ENCODE assay signal across 26 cellular contexts in genomic region chr1:17684810-17685209, GRCh38.
"Had no signal": no experiment of that assay in that cellular context is flagged by ENCODE, and none has a peak within 500 bp of the region (broad histone marks: within the 10 kb centered on the region; RNA-seq: fewer than 3 reads in every experiment).

No MANE protein-coding gene starts in this region.

- H3K27me3 Mint-ChIP-seq: activated naive CD8-positive, alpha-beta T cell had no signal

- H2AFZ ChIP-seq: parathyroid adenoma had no signal

- H3K27ac Mint-ChIP-seq: activated naive CD8-positive, alpha-beta T cell; activated T-helper 2 cell treated with anti-CD3 and anti-CD28 coated beads, Interferon-gamma antibody, Interleukin-2, Interleukin-4, amounts not matched to agents 10 μg/mL and 5 μg/mL and 100 μg/mL, durations not matched to agents 14 hours and 24 hours and 36 hours; stimulated activated naive CD8-positive, alpha-beta T cell treated with anti-CD3 and anti-CD28 coated beads, Interleukin-15, Interleukin-2, amounts not matched to agents 100 ng/mL and 50 ng/mL, for 24 hours had no signal

- H3K9me3 Mint-ChIP-seq: activated T-cell treated with anti-CD3 and anti-CD28 coated beads, Interleukin-2, amount 50 U/mL, for 4 hours; naive thymus-derived CD8-positive, alpha-beta T cell had no signal

- H3K36me3 Mint-ChIP-seq: activated naive CD8-positive, alpha-beta T cell; naive thymus-derived CD8-positive, alpha-beta T cell had no signal

- H3K4me3 Mint-ChIP-seq: activated naive CD8-positive, alpha-beta T cell; activated T-cell treated with anti-CD3 and anti-CD28 coated beads, Interleukin-2, amount 50 U/mL, for 4 hours; naive thymus-derived CD8-positive, alpha-beta T cell; stimulated activated naive CD8-positive, alpha-beta T cell treated with anti-CD3 and anti-CD28 coated beads, Interleukin-15, Interleukin-2, amounts not matched to agents 100 ng/mL and 50 ng/mL, for 24 hours had no signal

- H3K9me3 ChIP-seq: breast epithelium, heart right ventricle, left lung, suprapubic skin, tibial nerve had no signal

- H3K4me3 ChIP-seq: breast epithelium, coronary artery, heart right ventricle, left lung, lung, suprapubic skin, tibial nerve had no signal

- ATAC-seq: activated T-cell treated with anti-CD3 and anti-CD28 coated beads, Interleukin-2, amount 50 U/mL, for 4 hours; heart right ventricle; left lung; naive thymus-derived CD8-positive, alpha-beta T cell; right cardiac atrium had no signal

- H3K27ac ChIP-seq: breast epithelium, coronary artery, heart right ventricle, left lung, parathyroid adenoma, suprapubic skin, tibial nerve had no signal

- H3K4me1 Mint-ChIP-seq: naive thymus-derived CD8-positive, alpha-beta T cell had no signal

- H3K27me3 ChIP-seq: breast epithelium, heart right ventricle, left lung, suprapubic skin, tibial nerve had no signal

- H3K9ac ChIP-seq: parathyroid adenoma had no signal

- FAIRE-seq: astrocyte, TTC549, urothelium cell line had no signal

- H3K4me1 ChIP-seq: breast epithelium, left lung, parathyroid adenoma had no signal

- DNase-seq: activated CD4-positive, alpha-beta T cell treated with anti-CD3 and anti-CD28 coated beads, Interleukin-2, amount 50 U/mL, for 48 hours; activated CD8-positive, alpha-beta memory T cell treated with anti-CD3 and anti-CD28 coated beads, Interleukin-2, amount 50 U/mL, for 48 hours; activated naive CD4-positive, alpha-beta T cell; activated T-cell treated with anti-CD3 and anti-CD28 coated beads, Interleukin-2, amount 50 U/mL, for 4 hours; effector CD4-positive, alpha-beta T cell; erythroblast; foreskin fibroblast; heart right ventricle; kidney glomerular epithelial cell; left lung; naive thymus-derived CD8-positive, alpha-beta T cell; stimulated activated CD4-positive, alpha-beta T cell treated with anti-CD3 and anti-CD28 coated beads, Interleukin-12 subunit alpha, Interleukin-12 subunit beta, amount 100 ng/mL, for 4 hours; T-helper 1 cell had no signal

- H3K36me3 ChIP-seq: breast epithelium had no signal
